Comparison of ENCODE assay signal across 8 cellular contexts in genomic region chr15:72375846-72376581, GRCh38. TPM values are rescaled to one million over a fixed set of nuclear protein-coding genes. Genes with fewer than 3 reads are reported as not detected.
DNase-seq lines count a peak whose midpoint lies in the region; ATAC-seq and TF ChIP-seq lines count a peak whose summit lies in the region.

HEXA (minus strand) TSS chr15:72376014; CDS start chr15:72375972, 42 bp downstream.

- H3K27me3 Mint-ChIP-seq in activated naive CD4-positive, alpha-beta T cell treated with anti-CD3 and anti-CD28 coated beads, Interleukin-2, amount 50 U/mL, for 24 hours, result no peaks in the 10 kb centered on the region

- H3K9me3 ChIP-seq in suprapubic skin, result no peaks in the 10 kb centered on the region

- DNase-seq in GM06990 (ENCODE audit: extremely low read depth, insufficient read length) (peak; percentile 96), NCI-H1092 (lab: John Stamatoyannopoulos, UW) (peak; percentile 91), glomerular endothelial cell (ENCODE audit: extremely low read depth, low read depth, low spot score) (no peak), occipital lobe (lab: John Stamatoyannopoulos, UW) (peak; percentile 91), suprapubic skin (ENCODE audit: low spot score in 2 of 2) (peak; percentile 97 to 98)

- peak within 1 kb of the TSS; percentile 93 for H3K27ac ChIP-seq in suprapubic skin

- peaks cover 45% of the 10 kb centered on the region for H3K4me1 ChIP-seq in suprapubic skin

- H3K4me3 ChIP-seq in GM06990 (replicated peaks; ENCODE audit: low read depth, low read length) (peak within 1 kb of the TSS; percentile 95), suprapubic skin (peak within 1 kb of the TSS; percentile 83)

- ATAC-seq in HG02588 (IDR thresholded peaks at IDR 0.05; ENCODE audit: unreplicated experiment) (peak; percentile 83), SK-N-SH treated with all-trans-retinoic acid at 6 μM for 48 hours (peak; percentile 92)

- peak within 1 kb of the TSS; percentile 95 for H3K4me3 Mint-ChIP-seq in activated naive CD4-positive, alpha-beta T cell treated with anti-CD3 and anti-CD28 coated beads, Interleukin-2, amount 50 U/mL, for 24 hours

- H3K27ac Mint-ChIP-seq in activated naive CD4-positive, alpha-beta T cell treated with anti-CD3 and anti-CD28 coated beads, Interleukin-2, amount 50 U/mL, for 24 hours, result peak within 1 kb of the TSS; percentile 97

- no peak for TF ChIP-seq EP300 in suprapubic skin (IDR thresholded peaks at IDR 0.05)

- peak in 1 of 2 donors; percentile 70 for TF ChIP-seq POLR2A in suprapubic skin (IDR thresholded peaks at IDR 0.05)

- no peaks in the 10 kb centered on the region for H3K9me3 Mint-ChIP-seq in activated naive CD4-positive, alpha-beta T cell treated with anti-CD3 and anti-CD28 coated beads, Interleukin-2, amount 50 U/mL, for 24 hours

- peaks cover 2% of the 10 kb centered on the region for H3K36me3 Mint-ChIP-seq in activated naive CD4-positive, alpha-beta T cell treated with anti-CD3 and anti-CD28 coated beads, Interleukin-2, amount 50 U/mL, for 24 hours

- H3K36me3 ChIP-seq in GM06990 (ENCODE audit: control insufficient read depth, insufficient read depth, low read length) (peaks cover 3% of the 10 kb centered on the region), suprapubic skin (no peaks in the 10 kb centered on the region)

- under 1% methylated on average over 39 of the region's 50 CpGs for WGBS in suprapubic skin

- TF ChIP-seq CTCF in GM06990 (IDR thresholded peaks at IDR 0.05; ENCODE audit: insufficient read depth, low read length, poor library complexity, severe bottlenecking) (no peak), suprapubic skin (IDR thresholded peaks at IDR 0.05) (no peak)

- H3K27me3 ChIP-seq in GM06990 (replicated peaks; ENCODE audit: control insufficient read depth, insufficient read depth, low read length) (no peaks in the 10 kb centered on the region), suprapubic skin (no peaks in the 10 kb centered on the region)

- peaks cover 60% of the 10 kb centered on the region for H3K4me1 Mint-ChIP-seq in activated naive CD4-positive, alpha-beta T cell treated with anti-CD3 and anti-CD28 coated beads, Interleukin-2, amount 50 U/mL, for 24 hours

TF ChIP-seq in SK-N-SH treated with all-trans-retinoic acid at 6 μM for 48 hours, 23 proteins besides CTCF, POLR2A, EP300 and RAD21:
- 0 out of 2 replicates have a peak, but pooled peaks have one; percentile 28 for TF ChIP-seq OSR1 (CRISPR knock-in tag; IDR thresholded peaks at IDR 0.05)
- peak; percentile 75; the same call in 1 of the 2 replicates for TF ChIP-seq ZFP3 (CRISPR knock-in tag; IDR thresholded peaks at IDR 0.05)
- no peak for TF ChIP-seq TCF4 (CRISPR knock-in tag; IDR thresholded peaks at IDR 0.05; ENCODE audit: borderline replicate concordance)
- TF ChIP-seq CSDC2 (CRISPR knock-in tag; IDR thresholded peaks at IDR 0.05), result peak; percentile 91
- TF ChIP-seq ZNF70 (CRISPR knock-in tag; IDR thresholded peaks at IDR 0.05), result peak; percentile 51
- no peak for TF ChIP-seq CREB5 (CRISPR knock-in tag; IDR thresholded peaks at IDR 0.05; ENCODE audit: low read depth)
- 0 out of 2 replicates have a peak, but pooled peaks have one; percentile 7 for TF ChIP-seq ZNF8 (CRISPR knock-in tag; IDR thresholded peaks at IDR 0.05)
- no peak for TF ChIP-seq BACH2 (CRISPR knock-in tag; IDR thresholded peaks at IDR 0.05; ENCODE audit: borderline replicate concordance)
- no peak for TF ChIP-seq TSHZ2 (CRISPR knock-in tag; IDR thresholded peaks at IDR 0.05)
- no peak for TF ChIP-seq GLIS3 (CRISPR knock-in tag; IDR thresholded peaks at IDR 0.05)
- TF ChIP-seq ZFP30 (CRISPR knock-in tag; IDR thresholded peaks at IDR 0.05), result no peak; the same call in 1 of the 2 replicates
- 0 out of 2 replicates have a peak, but pooled peaks have one; percentile 45 for TF ChIP-seq ARNTL (CRISPR knock-in tag; IDR thresholded peaks at IDR 0.05; ENCODE audit: borderline replicate concordance, low read depth)
- no peak for TF ChIP-seq PPARA (CRISPR knock-in tag; IDR thresholded peaks at IDR 0.05; ENCODE audit: borderline replicate concordance)
- no peak for TF ChIP-seq ESRRG (CRISPR knock-in tag; IDR thresholded peaks at IDR 0.05)
- no peak for TF ChIP-seq ISL1 (CRISPR knock-in tag; IDR thresholded peaks at IDR 0.05)
- no peak; the same call in 1 of the 2 replicates for TF ChIP-seq RARB (CRISPR knock-in tag; IDR thresholded peaks at IDR 0.05)

RNA-seq across cellular contexts. Expression of gene HEXA, which starts in this region (rescaled TPM):
- total RNA-seq in glomerular endothelial cell (171 and 194 TPM in 2 replicates), occipital lobe (34.8 TPM), suprapubic skin (10 to 100 TPM; 34.8 to 60.2 (median 45.8) TPM)
